Comparison of ENCODE assay signal across 10 cellular contexts in the genomic region with DNA sequence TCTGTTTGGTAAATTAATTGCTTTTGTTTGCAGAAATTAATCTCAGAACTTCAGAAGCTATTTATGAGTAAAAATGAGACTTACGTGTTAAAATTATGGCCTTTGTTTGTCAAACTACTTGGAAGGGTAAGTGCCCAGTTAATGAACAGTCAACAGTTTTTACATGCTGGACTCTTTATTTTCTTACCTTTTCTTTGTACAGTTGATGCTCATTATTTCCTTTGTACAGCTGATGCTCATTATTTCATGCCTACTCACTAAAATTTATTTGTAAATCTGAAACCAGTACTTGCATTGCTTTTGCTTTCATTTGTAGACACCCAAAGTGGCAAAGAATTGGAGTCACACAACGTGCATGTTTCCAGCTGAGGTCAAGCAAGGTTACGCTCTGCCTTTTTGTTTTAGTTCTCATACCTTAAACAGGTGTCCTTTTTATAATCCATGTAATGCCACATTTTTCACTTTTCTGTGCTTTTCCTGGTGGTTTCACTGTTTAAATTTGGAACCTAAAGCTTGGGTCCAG. TPM values are rescaled to one million over a fixed set of nuclear protein-coding genes. Genes with fewer than 3 reads are reported as not detected.
DNase-seq lines count a peak whose midpoint lies in the region; ATAC-seq and TF ChIP-seq lines count a peak whose summit lies in the region.
"Had no signal": no experiment of that assay in that cellular context is flagged by ENCODE, and none has a peak within 500 bp of the region (broad histone marks: within the 10 kb centered on the region; RNA-seq: fewer than 3 reads in every experiment).

No MANE protein-coding gene starts in this region.

- H3K4me3 ChIP-seq in naive thymus-derived CD4-positive, alpha-beta T cell (ENCODE audit: low read length): no peak overlapping the region
- H3K4me3 ChIP-seq in stomach: no peak overlapping the region

- H3K4me1 ChIP-seq in naive thymus-derived CD4-positive, alpha-beta T cell (ENCODE audit: control insufficient read depth in 2 of 2, insufficient read depth in 2 of 2, low read length in 2 of 2): peaks cover 17 to 20% of the 10 kb centered on the region in 2 donors
- peaks cover 0 to 5% (median 0%) of the 10 kb centered on the region in 4 donors for H3K4me1 ChIP-seq in stomach

- H3K9me3 ChIP-seq in naive thymus-derived CD4-positive, alpha-beta T cell (ENCODE audit: control insufficient read depth in 2 of 3, low read length in 3 of 3): no peaks in the 10 kb centered on the region
- H3K9me3 ChIP-seq in stomach: no peaks in the 10 kb centered on the region

- ATAC-seq in GM21529 (IDR thresholded peaks at IDR 0.05; ENCODE audit: unreplicated experiment): peak; percentile 71
- ATAC-seq in HG03354 (IDR thresholded peaks at IDR 0.05; ENCODE audit: poor library complexity, severe bottlenecking, unreplicated experiment): peak; percentile 80
- no peak for ATAC-seq in naive thymus-derived CD4-positive, alpha-beta T cell
- no peak for ATAC-seq in HG03460 (IDR thresholded peaks at IDR 0.05; ENCODE audit: unreplicated experiment)
- ATAC-seq in WTC11: no peak

- peaks cover 17 to 39% (median 34%) of the 10 kb centered on the region in 5 donors for H3K36me3 Mint-ChIP-seq in naive thymus-derived CD4-positive, alpha-beta T cell
- H3K36me3 Mint-ChIP-seq in WTC11: peaks cover 74% of the 10 kb centered on the region

- H3K27me3 Mint-ChIP-seq in naive thymus-derived CD4-positive, alpha-beta T cell: no peaks in the 10 kb centered on the region
- no peaks in the 10 kb centered on the region; the same call in 1 of the 2 replicates for H3K27me3 Mint-ChIP-seq in WTC11 (ENCODE audit: low read depth)

- H3K27ac ChIP-seq in naive thymus-derived CD4-positive, alpha-beta T cell (ENCODE audit: low read depth, low read length): peak overlapping the region; percentile 53
- H3K27ac ChIP-seq in stomach: no peak overlapping the region

- TF ChIP-seq EP300 in stomach (IDR thresholded peaks at IDR 0.05): no peak

- peak overlapping the region; percentile 51 to 98 (median 91) for H3K27ac Mint-ChIP-seq in naive thymus-derived CD4-positive, alpha-beta T cell
- H3K27ac Mint-ChIP-seq in WTC11: no peak overlapping the region
- H3K27ac Mint-ChIP-seq: nephron had no signal

- CTCF ChIA-PET in naive thymus-derived CD4-positive, alpha-beta T cell (lab: Charles Lee): no interaction called here
- CTCF ChIA-PET in WTC11 (lab: Charles Lee): no interaction called here

- no peak for TF ChIP-seq CTCF in WTC11 (IDR thresholded peaks at IDR 0.05)
- TF ChIP-seq CTCF in stomach (IDR thresholded peaks at IDR 0.05): no peak

- intact Hi-C loops in naive thymus-derived CD4-positive, alpha-beta T cell (cut with micrococcal nuclease): loop anchor here (1.0 to 10.0 kb wide), 5 partner anchors 12 to 752 kb away; a partner anchor contains a TSS
- intact Hi-C loops in stomach (cut with DNase I; ENCODE audit: low total_unique reads): no loop called here

- POLR2A ChIA-PET in naive thymus-derived CD4-positive, alpha-beta T cell (lab: Charles Lee): interaction anchor here (0.9 to 1.3 kb wide), 3 partner anchors 9 to 13 kb away, joined by 3 to 5 read pairs (median 5); a partner anchor contains a TSS
- POLR2A ChIA-PET in WTC11 (lab: Charles Lee): interaction anchor here (0.6 kb wide), 1 partner anchor 134 kb away, joined by 3 read pairs; no protein-coding TSS in a partner anchor

- no peaks in the 10 kb centered on the region for H3K9me3 Mint-ChIP-seq in naive thymus-derived CD4-positive, alpha-beta T cell
- H3K9me3 Mint-ChIP-seq in WTC11: no peaks in the 10 kb centered on the region
- H3K9me3 Mint-ChIP-seq: nephron had no signal

- H3K36me3 ChIP-seq in naive thymus-derived CD4-positive, alpha-beta T cell (ENCODE audit: control insufficient read depth in 2 of 3, insufficient read depth in 3 of 3, low read length in 3 of 3): peaks cover 9 to 31% (median 13%) of the 10 kb centered on the region in 3 experiments
- peaks cover 58 to 96% (median 84%) of the 10 kb centered on the region in 4 donors for H3K36me3 ChIP-seq in stomach

- peak overlapping the region in 5 of 10 donors; percentile 45 to 63 (median 59) for H3K4me3 Mint-ChIP-seq in naive thymus-derived CD4-positive, alpha-beta T cell
- no peak overlapping the region for H3K4me3 Mint-ChIP-seq in WTC11
- H3K4me3 Mint-ChIP-seq: nephron had no signal

- DNase-seq in NCI-H2029 treated with DMSO at 0.1 percent for 48 hours (lab: John Stamatoyannopoulos, UW): peak; percentile 9
- DNase-seq in NCI-H2029 (lab: John Stamatoyannopoulos, UW): no peak
- no peak for DNase-seq in naive thymus-derived CD4-positive, alpha-beta T cell
- no peak for DNase-seq in WTC11 (ENCODE audit: low spot score)
- DNase-seq in stomach: no peak
- DNase-seq: hippocampal formation had no signal

- H3K27me3 ChIP-seq in naive thymus-derived CD4-positive, alpha-beta T cell (ENCODE audit: control insufficient read depth in 2 of 2, insufficient read depth in 2 of 2, low read length in 2 of 2): no peaks in the 10 kb centered on the region
- H3K27me3 ChIP-seq in stomach: no peaks in the 10 kb centered on the region

- H3K4me1 Mint-ChIP-seq in naive thymus-derived CD4-positive, alpha-beta T cell: peaks cover 14 to 49% (median 44%) of the 10 kb centered on the region in 7 donors
- no peaks in the 10 kb centered on the region for H3K4me1 Mint-ChIP-seq in WTC11
- H3K4me1 Mint-ChIP-seq: nephron had no signal

- TF ChIP-seq POLR2A in stomach (IDR thresholded peaks at IDR 0.05): no peak

- WGBS in stomach, 5 donors: 70 to 81% (median 78%) methylated on average over 3 of the region's 3 CpGs

TF ChIP-seq in WTC11, 78 proteins besides CTCF, POLR2A, EP300 and RAD21:
- no peak for TF ChIP-seq ZNF396 (CRISPR knock-in tag; IDR thresholded peaks at IDR 0.05; ENCODE audit: borderline replicate concordance)
- no peak for TF ChIP-seq ATF1 (CRISPR knock-in tag; IDR thresholded peaks at IDR 0.05)
- TF ChIP-seq, protein P1, sequence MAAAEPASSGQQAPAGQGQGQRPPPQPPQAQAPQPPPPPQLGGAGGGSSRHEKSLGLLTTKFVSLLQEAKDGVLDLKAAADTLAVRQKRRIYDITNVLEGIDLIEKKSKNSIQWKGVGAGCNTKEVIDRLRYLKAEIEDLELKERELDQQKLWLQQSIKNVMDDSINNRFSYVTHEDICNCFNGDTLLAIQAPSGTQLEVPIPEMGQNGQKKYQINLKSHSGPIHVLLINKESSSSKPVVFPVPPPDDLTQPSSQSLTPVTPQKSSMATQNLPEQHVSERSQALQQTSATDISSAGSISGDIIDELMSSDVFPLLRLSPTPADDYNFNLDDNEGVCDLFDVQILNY (CRISPR knock-in tag; IDR thresholded peaks at IDR 0.05): no peak
- TF ChIP-seq GTF2I (CRISPR knock-in tag; conservative IDR thresholded peaks at IDR 0.05): no peak

RNA-seq across cellular contexts. Expression of a gene that starts 13.3 kb away (rescaled TPM):
- total RNA-seq in naive thymus-derived CD4-positive, alpha-beta T cell: 10 to 100 TPM; 39.8 to 74.0 (median 66.7) TPM
- polyA plus RNA-seq in naive thymus-derived CD4-positive, alpha-beta T cell: 10 to 100 TPM; 26.3 to 37.4 TPM
- total RNA-seq in WTC11 (2021): 73.9 to 96.9 TPM (median 82.9 TPM) in 3 replicates
- total RNA-seq in stomach: 100 to 1,000 TPM in 1 of 5 donors, 10 to 100 TPM in 4; 22.8 to 105 (median 43.0) TPM
- polyA plus RNA-seq in stomach: 1 to 10 TPM; 2.2 to 3.0 (median 2.3) TPM

Comparison
In these comparisons a context has a peak if more than half of its experiments do, and no peak if none do; other contexts are left out.
1. ATAC-seq: peak in GM21529 (single experiment) and HG03354 (single experiment); none in naive thymus-derived CD4-positive, alpha-beta T cell (single experiment), HG03460 (single experiment) and WTC11 (single experiment).